ENCODE assay signal across 17 cellular contexts in the genomic region with DNA sequence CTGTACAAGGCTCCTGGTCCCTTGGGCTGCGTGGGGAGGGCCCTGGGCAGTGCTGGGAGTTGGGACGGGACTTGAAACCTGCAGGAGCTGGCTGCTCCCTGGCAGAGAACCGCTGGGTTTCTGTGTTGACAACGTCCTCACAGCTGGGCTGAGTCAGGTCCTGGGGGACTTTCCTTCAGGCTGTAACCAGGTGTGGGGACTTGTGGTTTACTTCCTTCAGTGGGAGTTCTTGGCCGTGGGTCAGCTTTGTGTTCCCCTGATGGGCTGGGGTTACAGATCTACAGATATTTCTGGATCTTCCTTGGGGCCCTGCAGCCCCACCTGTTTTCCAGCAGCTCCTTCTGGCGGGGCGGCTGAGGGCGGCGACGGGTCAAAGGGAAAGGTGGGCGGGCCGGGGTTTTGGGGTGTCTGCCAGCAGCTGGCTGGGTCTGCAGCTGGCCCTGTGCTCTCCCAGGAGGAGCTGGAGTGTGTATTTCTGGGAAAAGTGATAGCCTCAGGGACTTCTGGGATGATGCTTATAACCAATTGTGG. TPM values are rescaled to one million over a fixed set of nuclear protein-coding genes. Genes with fewer than 3 reads are reported as not detected.
DNase-seq lines count a peak whose midpoint lies in the region; ATAC-seq and TF ChIP-seq lines count a peak whose summit lies in the region.
"Had no signal": no experiment of that assay in that cellular context is flagged by ENCODE, and none has a peak within 500 bp of the region (broad histone marks: within the 10 kb centered on the region; RNA-seq: fewer than 3 reads in every experiment).

No MANE protein-coding gene starts in this region.

- peaks cover 0 to 30% of the 10 kb centered on the region in 2 donors for H3K4me1 ChIP-seq in esophagus (ENCODE audit: control insufficient read depth in 2 of 2, insufficient read depth in 2 of 2, low read length in 1 of 2)
- peaks cover 10% of the 10 kb centered on the region for H3K4me1 ChIP-seq in osteoblast (ENCODE audit: insufficient read depth, low read length)
- H3K4me1 ChIP-seq: SJSA1 had no signal

- no peak overlapping the region for H3K4me3 Mint-ChIP-seq in CD14-positive monocyte
- no peak overlapping the region for H3K4me3 Mint-ChIP-seq in activated naive CD4-positive, alpha-beta T cell treated with anti-CD3 and anti-CD28 coated beads for 36 hours
- H3K4me3 Mint-ChIP-seq: nephron progenitor cell had no signal

- H3K4me1 Mint-ChIP-seq in CD14-positive monocyte, result peaks cover 47% of the 10 kb centered on the region
- H3K4me1 Mint-ChIP-seq in activated naive CD4-positive, alpha-beta T cell treated with anti-CD3 and anti-CD28 coated beads for 36 hours (ENCODE audit: low read depth), result no peaks in the 10 kb centered on the region

- H4K20me1 ChIP-seq in osteoblast (ENCODE audit: insufficient read depth, low read length), result no peaks in the 10 kb centered on the region

- H3K27ac ChIP-seq in esophagus (ENCODE audit: low read depth in 2 of 2, low read length in 1 of 2) (peak overlapping the region; percentile 89 to 91), osteoblast (ENCODE audit: low read depth, low read length) (no peak overlapping the region)
- H3K27ac ChIP-seq: coronary artery, SJSA1, spleen had no signal

- H3K4me3 ChIP-seq in H7 (ENCODE audit: insufficient read depth, low read depth, low read length) (no peak overlapping the region), esophagus (ENCODE audit: low read depth in 1 of 2, low read length in 2 of 2) (no peak overlapping the region), osteoblast (ENCODE audit: insufficient read depth, low read length) (no peak overlapping the region)
- H3K4me3 ChIP-seq: coronary artery, MG63, SJSA1, spleen, tibial nerve had no signal

- peak; percentile 43 for DNase-seq in H7
- DNase-seq in NCI-H69 (lab: John Stamatoyannopoulos, UW), result peak; percentile 84
- DNase-seq in osteoblast (ENCODE audit: insufficient read length, low spot score, missing footprints), result peak; percentile 50
- DNase-seq in omental fat pad (ENCODE audit: low spot score), result no peak
- no peak for DNase-seq in CD14-positive monocyte (ENCODE audit: low spot score)
- no peak for DNase-seq in GM19240 (ENCODE audit: insufficient read length, low spot score)
- DNase-seq in activated naive CD4-positive, alpha-beta T cell treated with anti-CD3 and anti-CD28 coated beads for 36 hours, result no peak
- DNase-seq: activated CD8-positive, alpha-beta memory T cell treated with anti-CD3 and anti-CD28 coated beads, Interleukin-2, amount 50 U/mL, for 4 hours; foreskin fibroblast; MG63; NCI-H524 treated with DMSO at 0.1 percent for 48 hours; nephron progenitor cell; spleen had no signal

- peaks cover 5 to 23% (median 8%) of the 10 kb centered on the region in 7 donors for H3K9me3 Mint-ChIP-seq in CD14-positive monocyte
- H3K9me3 Mint-ChIP-seq in activated naive CD4-positive, alpha-beta T cell treated with anti-CD3 and anti-CD28 coated beads for 36 hours, result peaks cover 8% of the 10 kb centered on the region

- no peak overlapping the region for H3K4me2 ChIP-seq in osteoblast (ENCODE audit: insufficient read depth, low read length)

- ATAC-seq in omental fat pad (ENCODE audit: low FRiP score), result no peak

- WGBS in esophagus, 2 donors, result 30 to 35% methylated on average over 12 of the region's 12 CpGs

- TF ChIP-seq CTCF in osteoblast (IDR thresholded peaks at IDR 0.05; ENCODE audit: extremely low read depth, low read depth, low read length) (no peak), omental fat pad (IDR thresholded peaks at IDR 0.05) (no peak), CD14-positive monocyte (IDR thresholded peaks at IDR 0.05) (no peak)

- peaks cover 0 to 2% (median 0%) of the 10 kb centered on the region in 3 donors for H3K27me3 Mint-ChIP-seq in CD14-positive monocyte (ENCODE audit: low read depth in 3 of 3)
- H3K27me3 Mint-ChIP-seq in activated naive CD4-positive, alpha-beta T cell treated with anti-CD3 and anti-CD28 coated beads for 36 hours (ENCODE audit: low read depth), result no peaks in the 10 kb centered on the region

- H3K36me3 ChIP-seq in H7 (replicated peaks; ENCODE audit: control insufficient read depth, insufficient read depth, low read length) (no peaks in the 10 kb centered on the region), esophagus (ENCODE audit: control insufficient read depth in 2 of 2, insufficient read depth in 2 of 2, low read length in 1 of 2) (no peaks in the 10 kb centered on the region), osteoblast (ENCODE audit: insufficient read depth, low read length) (no peaks in the 10 kb centered on the region)
- H3K36me3 ChIP-seq: MG63, SJSA1, spleen, tibial nerve had no signal

- CTCF ChIA-PET in activated naive CD4-positive, alpha-beta T cell treated with anti-CD3 and anti-CD28 coated beads for 36 hours (lab: Charles Lee), result no interaction called here

- H3K27me3 ChIP-seq in H7 (ENCODE audit: control insufficient read depth, insufficient read depth, low read length), result no peaks in the 10 kb centered on the region
- H3K27me3 ChIP-seq in esophagus (ENCODE audit: control insufficient read depth in 1 of 2, insufficient read depth in 2 of 2, low read length in 2 of 2), result no peaks in the 10 kb centered on the region
- peaks cover 17% of the 10 kb centered on the region for H3K27me3 ChIP-seq in osteoblast (ENCODE audit: insufficient read depth, low read length)
- H3K27me3 ChIP-seq: MG63, SJSA1, tibial nerve had no signal

- peaks cover 9 to 18% of the 10 kb centered on the region in 2 donors for H3K36me3 Mint-ChIP-seq in CD14-positive monocyte
- no peaks in the 10 kb centered on the region for H3K36me3 Mint-ChIP-seq in activated naive CD4-positive, alpha-beta T cell treated with anti-CD3 and anti-CD28 coated beads for 36 hours (ENCODE audit: low read depth)

- H3K9me3 ChIP-seq in esophagus (ENCODE audit: control insufficient read depth in 2 of 2, insufficient read depth in 1 of 2, low read depth in 1 of 2, low read length in 1 of 2) (no peaks in the 10 kb centered on the region), osteoblast (ENCODE audit: low read depth, low read length) (peaks cover 2% of the 10 kb centered on the region)
- H3K9me3 ChIP-seq: MG63, SJSA1 had no signal

- H2AFZ ChIP-seq in osteoblast (ENCODE audit: low read length), result no peak overlapping the region

- no peaks in the 10 kb centered on the region for H3K79me2 ChIP-seq in osteoblast (ENCODE audit: insufficient read depth, low read length)

- H3K27ac Mint-ChIP-seq in CD14-positive monocyte, result peak overlapping the region in 1 of 7 donors; percentile 30
- H3K27ac Mint-ChIP-seq in activated naive CD4-positive, alpha-beta T cell treated with anti-CD3 and anti-CD28 coated beads for 36 hours, result no peak overlapping the region
- H3K27ac Mint-ChIP-seq: nephron progenitor cell had no signal

- intact Hi-C loops in CD14-positive monocyte (cut with micrococcal nuclease), result no loop called here
- intact Hi-C loops in activated naive CD4-positive, alpha-beta T cell treated with anti-CD3 and anti-CD28 coated beads for 36 hours (cut with micrococcal nuclease), result no loop called here

RNA-seq across cellular contexts. Expression of gene ST14, which starts 18.9 kb away (rescaled TPM):
- 4.5 and 4.7 TPM in 2 replicates for total RNA-seq in H7 (2014; rRNA removed; shearing (Covaris generic))
- polyA plus RNA-seq in esophagus (10 to 100 TPM; 69.6 to 86.4 TPM), CD14-positive monocyte (10 to 100 TPM; 13.3 to 23.6 TPM)
- total RNA-seq in osteoblast (under 0.01 TPM in 1 of 2 replicates, not detected in the other), omental fat pad (10 to 100 TPM in 2 of 4 donors, 1 to 10 TPM in 2; 4.4 to 49.1 (median 10.8) TPM)
- not detected for total RNA-seq in activated naive CD4-positive, alpha-beta T cell treated with anti-CD3 and anti-CD28 coated beads for 36 hours
- total RNA-seq: SJSA1 had no signal

Comparison
In these comparisons a context has a peak if more than half of its experiments do, and no peak if none do; other contexts are left out.
1. DNase-seq: peak in H7 (single experiment), NCI-H69 (single experiment) and osteoblast (single experiment); none in omental fat pad (single experiment), CD14-positive monocyte (single experiment), GM19240 (single experiment) and activated naive CD4-positive, alpha-beta T cell treated with anti-CD3 and anti-CD28 coated beads for 36 hours (single experiment).